Comparison of ENCODE assay signal across 12 cellular contexts in the genomic region with DNA sequence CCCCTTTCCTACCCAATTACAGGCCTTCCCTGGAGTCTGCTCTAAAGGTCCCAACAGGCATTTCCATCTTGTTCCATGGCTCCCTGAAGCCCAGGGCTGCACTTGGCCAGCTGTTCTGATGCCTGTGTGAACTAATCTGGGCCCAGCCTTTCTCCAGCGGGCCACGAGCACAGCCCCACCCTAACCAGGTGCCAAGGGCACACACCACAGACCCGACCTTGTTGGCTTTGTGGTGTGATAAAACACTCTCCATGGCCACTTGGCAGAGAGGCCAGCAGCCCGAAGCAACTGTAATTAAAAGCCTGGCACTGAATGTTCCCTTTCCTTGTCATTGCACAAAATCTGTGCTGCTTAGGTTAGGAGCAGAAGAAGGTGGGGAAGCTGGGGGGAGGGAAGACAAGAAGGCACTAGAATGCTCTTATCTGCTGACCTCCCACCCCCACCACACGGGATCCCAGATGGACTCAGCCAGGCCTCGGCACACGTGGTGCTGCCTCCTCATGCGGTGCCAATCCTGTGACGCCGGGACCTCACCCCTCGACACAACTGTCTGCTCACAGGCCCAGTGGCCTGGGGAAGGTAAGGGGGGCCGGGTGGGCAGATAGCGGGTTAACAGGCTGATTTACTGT. TPM values are rescaled to one million over a fixed set of nuclear protein-coding genes. Genes with fewer than 3 reads are reported as not detected.
A peak's percentile ranks its signal among the peaks of the same experiment; 100 is the strongest.
DNase-seq lines count a peak whose midpoint lies in the region; ATAC-seq and TF ChIP-seq lines count a peak whose summit lies in the region.
"Had no signal": no experiment of that assay in that cellular context is flagged by ENCODE, and none has a peak within 500 bp of the region (broad histone marks: within the 10 kb centered on the region; RNA-seq: fewer than 3 reads in every experiment).

No MANE protein-coding gene starts in this region.

- no peaks in the 10 kb centered on the region for H3K4me1 Mint-ChIP-seq in activated naive CD4-positive, alpha-beta T cell treated with anti-CD3 and anti-CD28 coated beads, Interleukin-2, amount 10 ng/mL, durations not matched to agents 7 days and 5 days

- no peak overlapping the region for H3K4me3 Mint-ChIP-seq in activated naive CD4-positive, alpha-beta T cell treated with anti-CD3 and anti-CD28 coated beads, Interleukin-2, amount 10 ng/mL, durations not matched to agents 7 days and 5 days
- H3K4me3 Mint-ChIP-seq: stimulated activated naive CD8-positive, alpha-beta T cell treated with anti-CD3 and anti-CD28 coated beads, Interleukin-15, amount 100 ng/mL, for 72 hours had no signal

- H3K4me3 ChIP-seq in ovary = no peak overlapping the region
- H3K4me3 ChIP-seq: PC-9 had no signal

- H3K36me3 Mint-ChIP-seq in activated naive CD4-positive, alpha-beta T cell treated with anti-CD3 and anti-CD28 coated beads, Interleukin-2, amount 50 U/mL, for 72 hours = no peaks in the 10 kb centered on the region
- H3K36me3 Mint-ChIP-seq in activated naive CD4-positive, alpha-beta T cell treated with anti-CD3 and anti-CD28 coated beads, Interleukin-2, amount 10 ng/mL, durations not matched to agents 7 days and 5 days = peaks cover 21% of the 10 kb centered on the region

- no peaks in the 10 kb centered on the region for H3K9me3 ChIP-seq in ovary

- intact Hi-C loops in ovary (cut with DNase I) = no loop called here

- TF ChIP-seq CTCF in ovary (IDR thresholded peaks at IDR 0.05) = no peak

- H3K4me1 ChIP-seq in ovary (ENCODE audit: insufficient read depth) = peaks cover 7% of the 10 kb centered on the region

- H3K27me3 ChIP-seq in ovary = no peaks in the 10 kb centered on the region

- H3K27ac Mint-ChIP-seq in activated naive CD4-positive, alpha-beta T cell treated with anti-CD3 and anti-CD28 coated beads, Interleukin-2, amount 50 U/mL, for 72 hours = peak overlapping the region; percentile 52 to 72
- H3K27ac Mint-ChIP-seq in activated naive CD4-positive, alpha-beta T cell treated with anti-CD3 and anti-CD28 coated beads, Interleukin-2, amount 10 ng/mL, durations not matched to agents 7 days and 5 days = no peak overlapping the region

- peak overlapping the region in 1 of 2 donors; percentile 56 for H3K27ac ChIP-seq in ovary
- H3K27ac ChIP-seq: PC-9 had no signal

- H3K36me3 ChIP-seq in ovary = no peaks in the 10 kb centered on the region

- WGBS in ovary, 3 donors = 18 to 31% (median 20%) methylated on average over 13 of the region's 13 CpGs

- DNase-seq in activated naive CD4-positive, alpha-beta T cell treated with anti-CD3 and anti-CD28 coated beads, Interleukin-2, amount 50 U/mL, for 72 hours (ENCODE audit: low spot score in 2 of 2) = no peak
- no peak for DNase-seq in activated naive CD4-positive, alpha-beta T cell treated with anti-CD3 and anti-CD28 coated beads, Interleukin-2, amount 10 ng/mL, durations not matched to agents 7 days and 5 days
- peak; percentile 45 for DNase-seq in globus pallidus (ENCODE audit: low spot score)
- peak; percentile 42 to 77 (median 63) for DNase-seq in ovary
- DNase-seq in DMS53 (lab: John Stamatoyannopoulos, UW) = no peak
- no peak for DNase-seq in NK-92 treated with Interleukin-12 subunit alpha and Interleukin-12 subunit beta, amount 100 ng/mL, for 24 hours (lab: John Stamatoyannopoulos, UW)
- DNase-seq: GDM1; PC-9; stimulated activated naive CD8-positive, alpha-beta T cell treated with anti-CD3 and anti-CD28 coated beads, Interleukin-15, amount 100 ng/mL, for 72 hours had no signal

- no peak for TF ChIP-seq EP300 in ovary (IDR thresholded peaks at IDR 0.05)

- CTCF ChIA-PET in activated naive CD4-positive, alpha-beta T cell treated with anti-CD3 and anti-CD28 coated beads, Interleukin-2, amount 10 ng/mL, durations not matched to agents 7 days and 5 days (lab: Charles Lee) = no interaction called here

- no peak for TF ChIP-seq POLR2A in ovary (IDR thresholded peaks at IDR 0.05)

- H3K27me3 Mint-ChIP-seq in activated naive CD4-positive, alpha-beta T cell treated with anti-CD3 and anti-CD28 coated beads, Interleukin-2, amount 10 ng/mL, durations not matched to agents 7 days and 5 days = no peaks in the 10 kb centered on the region
- H3K27me3 Mint-ChIP-seq: stimulated activated naive CD8-positive, alpha-beta T cell treated with anti-CD3 and anti-CD28 coated beads, Interleukin-15, amount 100 ng/mL, for 72 hours had no signal

- no peaks in the 10 kb centered on the region for H3K9me3 Mint-ChIP-seq in activated naive CD4-positive, alpha-beta T cell treated with anti-CD3 and anti-CD28 coated beads, Interleukin-2, amount 50 U/mL, for 72 hours
- H3K9me3 Mint-ChIP-seq in activated naive CD4-positive, alpha-beta T cell treated with anti-CD3 and anti-CD28 coated beads, Interleukin-2, amount 10 ng/mL, durations not matched to agents 7 days and 5 days = no peaks in the 10 kb centered on the region
- H3K9me3 Mint-ChIP-seq: stimulated activated naive CD8-positive, alpha-beta T cell treated with anti-CD3 and anti-CD28 coated beads, Interleukin-15, amount 100 ng/mL, for 72 hours had no signal

- ATAC-seq in activated naive CD4-positive, alpha-beta T cell treated with anti-CD3 and anti-CD28 coated beads, Interleukin-2, amount 50 U/mL, for 72 hours = no peak
- ATAC-seq in GM18520 (IDR thresholded peaks at IDR 0.05; ENCODE audit: unreplicated experiment) (no peak), GM19463 (IDR thresholded peaks at IDR 0.05; ENCODE audit: unreplicated experiment) (no peak)
- ATAC-seq: stimulated activated naive CD8-positive, alpha-beta T cell treated with anti-CD3 and anti-CD28 coated beads, Interleukin-15, amount 100 ng/mL, for 72 hours had no signal

RNA-seq across cellular contexts. Expression of a gene that starts 9.9 kb away (rescaled TPM):
- not detected for total RNA-seq in activated naive CD4-positive, alpha-beta T cell treated with anti-CD3 and anti-CD28 coated beads, Interleukin-2, amount 50 U/mL, for 72 hours
- not detected for total RNA-seq in ovary
- not detected for polyA plus RNA-seq in ovary
- total RNA-seq: kidney epithelial cell, PC-9 had no signal

RNA-seq across cellular contexts. Expression of a gene that starts 17.3 kb away (rescaled TPM):
- total RNA-seq in activated naive CD4-positive, alpha-beta T cell treated with anti-CD3 and anti-CD28 coated beads, Interleukin-2, amount 50 U/mL, for 72 hours = 10 to 100 TPM; 55.4 to 55.8 TPM
- 10 to 100 TPM; 31.7 to 65.2 (median 59.9) TPM for total RNA-seq in ovary
- polyA plus RNA-seq in ovary = 10 to 100 TPM; 54.3 to 58.2 TPM

RNA-seq across cellular contexts. Expression of a gene that starts 51.1 kb away (rescaled TPM):
- not detected for total RNA-seq in activated naive CD4-positive, alpha-beta T cell treated with anti-CD3 and anti-CD28 coated beads, Interleukin-2, amount 50 U/mL, for 72 hours
- total RNA-seq in ovary = 10 to 100 TPM; 27.1 to 57.3 (median 31.4) TPM
- polyA plus RNA-seq in ovary = 10 to 100 TPM; 30.0 to 55.0 TPM

Comparison
In these comparisons a context has a peak if more than half of its experiments do, and no peak if none do; other contexts are left out.
1. DNase-seq: peak in globus pallidus (single experiment) and ovary (5 of 5); none in activated naive CD4-positive, alpha-beta T cell treated with anti-CD3 and anti-CD28 coated beads, Interleukin-2, amount 50 U/mL, for 72 hours (0 of 2), activated naive CD4-positive, alpha-beta T cell treated with anti-CD3 and anti-CD28 coated beads, Interleukin-2, amount 10 ng/mL, durations not matched to agents 7 days and 5 days (single experiment), DMS53 (single experiment) and NK-92 treated with Interleukin-12 subunit alpha and Interleukin-12 subunit beta, amount 100 ng/mL, for 24 hours (single experiment).
2. RNA of a gene that starts 51.1 kb away (total RNA-seq): 27.1 to 57.3 TPM in ovary; not detected in activated naive CD4-positive, alpha-beta T cell treated with anti-CD3 and anti-CD28 coated beads, Interleukin-2, amount 50 U/mL, for 72 hours; every median in the first group is over 10 times any median in the second.